In genomic region chr1:30083800-30084464, GRCh38 we compare ENCODE assay signal across 12 cellular contexts.
DNase-seq lines count a peak whose midpoint lies in the region; ATAC-seq and TF ChIP-seq lines count a peak whose summit lies in the region.
"Had no signal": no experiment of that assay in that cellular context is flagged by ENCODE, and none has a peak within 500 bp of the region (broad histone marks: within the 10 kb centered on the region; RNA-seq: fewer than 3 reads in every experiment).

No MANE protein-coding gene starts in this region.

- H3K36me3 Mint-ChIP-seq in activated naive CD8-positive, alpha-beta T cell treated with anti-CD3 and anti-CD28 coated beads, Interleukin-2, amount 50 U/mL, for 24 hours (ENCODE audit: low read depth) = no peaks in the 10 kb centered on the region

- H3K4me3 Mint-ChIP-seq in activated naive CD8-positive, alpha-beta T cell treated with anti-CD3 and anti-CD28 coated beads, Interleukin-2, amount 50 U/mL, for 24 hours = no peak overlapping the region
- H3K4me3 Mint-ChIP-seq: activated T-helper 1 cell treated with anti-CD3 and anti-CD28 coated beads, Interleukin-12 subunit alpha, Interleukin-12 subunit beta, Interleukin-2, Interleukin-4 antibody, amounts not matched to agents 30 ng/mL and 10 ng/mL and 1 ng/mL, durations not matched to agents 14 hours and 24 hours and 36 hours had no signal

- no peak for TF ChIP-seq CTCF in fibroblast of lung (conservative IDR thresholded peaks at IDR 0.05 in 1 of 2, IDR thresholded peaks at IDR 0.05 in 1 of 2; ENCODE audit: low read depth in 1 of 2, low read length in 2 of 2)

- peaks cover 24% of the 10 kb centered on the region for H3K4me1 ChIP-seq in BLaER1
- peaks cover 16% of the 10 kb centered on the region for H3K4me1 ChIP-seq in fibroblast of lung (ENCODE audit: control insufficient read depth, extremely low read depth, insufficient read depth, low read length)

- H3K4me3 ChIP-seq in BLaER1 (no peak overlapping the region), fibroblast of lung (replicated peaks in 1 of 4; ENCODE audit: control extremely low read depth in 1 of 4, insufficient read depth in 1 of 4, low read depth in 3 of 4, low read length in 4 of 4) (no peak overlapping the region)

- no peak overlapping the region for H3K9ac ChIP-seq in BLaER1
- H3K9ac ChIP-seq in fibroblast of lung (ENCODE audit: insufficient read depth, low read length) = no peak overlapping the region

- no peak for ATAC-seq in activated naive CD8-positive, alpha-beta T cell treated with anti-CD3 and anti-CD28 coated beads, Interleukin-2, amount 50 U/mL, for 24 hours

- DNase-seq in RKO (ENCODE audit: low spot score) (peak; percentile 36), fibroblast of lung (ENCODE audit: low read depth in 2 of 2) (peak; percentile 83 to 89), non-pigmented ciliary epithelial cell (ENCODE audit: low read depth) (peak; percentile 46), cerebellar nuclear complex (lab: John Stamatoyannopoulos, UW) (no peak), SKM-1 (lab: John Stamatoyannopoulos, UW; ENCODE audit: unreplicated experiment) (no peak), inferior parietal cortex (ENCODE audit: extremely low spot score) (no peak)
- DNase-seq in activated naive CD8-positive, alpha-beta T cell treated with anti-CD3 and anti-CD28 coated beads, Interleukin-2, amount 50 U/mL, for 24 hours = no peak
- DNase-seq: DMS79; RPMI8226; stimulated activated CD4-positive, alpha-beta T cell treated with anti-CD3 and anti-CD28 coated beads, Interleukin-2, amount 100 ng/mL, for 48 hours had no signal

- no peaks in the 10 kb centered on the region for H3K4me1 Mint-ChIP-seq in activated naive CD8-positive, alpha-beta T cell treated with anti-CD3 and anti-CD28 coated beads, Interleukin-2, amount 50 U/mL, for 24 hours

- H3K9me3 ChIP-seq in BLaER1 (no peaks in the 10 kb centered on the region), fibroblast of lung (ENCODE audit: control insufficient read depth, insufficient read depth, low read depth, low read length) (no peaks in the 10 kb centered on the region)

- H3K4me2 ChIP-seq in BLaER1 (peak overlapping the region; percentile 36; the same call in 1 of the 2 replicates), fibroblast of lung (ENCODE audit: extremely low read depth, insufficient read depth, low read length) (peak overlapping the region; percentile 68)

- H3K27ac Mint-ChIP-seq in activated naive CD8-positive, alpha-beta T cell treated with anti-CD3 and anti-CD28 coated beads, Interleukin-2, amount 50 U/mL, for 24 hours = no peak overlapping the region
- H3K27ac Mint-ChIP-seq: activated T-helper 1 cell treated with anti-CD3 and anti-CD28 coated beads, Interleukin-12 subunit alpha, Interleukin-12 subunit beta, Interleukin-2, Interleukin-4 antibody, amounts not matched to agents 30 ng/mL and 10 ng/mL and 1 ng/mL, durations not matched to agents 14 hours and 24 hours and 36 hours had no signal

- H3K27me3 ChIP-seq in BLaER1 (no peaks in the 10 kb centered on the region), fibroblast of lung (ENCODE audit: control insufficient read depth, insufficient read depth, low read length) (no peaks in the 10 kb centered on the region)

- H3K27ac ChIP-seq in BLaER1 (0 out of 2 replicates have a peak overlapping the region, but pooled peaks have one; percentile 21), fibroblast of lung (ENCODE audit: insufficient read depth, low read length) (peak overlapping the region; percentile 85)

- H3K27me3 Mint-ChIP-seq in activated naive CD8-positive, alpha-beta T cell treated with anti-CD3 and anti-CD28 coated beads, Interleukin-2, amount 50 U/mL, for 24 hours = peaks cover 31% of the 10 kb centered on the region

- no peaks in the 10 kb centered on the region for H3K36me3 ChIP-seq in BLaER1
- H3K36me3 ChIP-seq in fibroblast of lung (ENCODE audit: control insufficient read depth, insufficient read depth, low read length) = no peaks in the 10 kb centered on the region

- H2AFZ ChIP-seq in fibroblast of lung (ENCODE audit: low read length) = peak overlapping the region; percentile 56

- H3K9me3 Mint-ChIP-seq in activated naive CD8-positive, alpha-beta T cell treated with anti-CD3 and anti-CD28 coated beads, Interleukin-2, amount 50 U/mL, for 24 hours = no peaks in the 10 kb centered on the region
- H3K9me3 Mint-ChIP-seq: activated T-helper 1 cell treated with anti-CD3 and anti-CD28 coated beads, Interleukin-12 subunit alpha, Interleukin-12 subunit beta, Interleukin-2, Interleukin-4 antibody, amounts not matched to agents 30 ng/mL and 10 ng/mL and 1 ng/mL, durations not matched to agents 14 hours and 24 hours and 36 hours had no signal

- H4K20me1 ChIP-seq in BLaER1 (no peaks in the 10 kb centered on the region), fibroblast of lung (ENCODE audit: control insufficient read depth, extremely low read depth, insufficient read depth, low read length) (no peaks in the 10 kb centered on the region)

- no peaks in the 10 kb centered on the region for H3K79me2 ChIP-seq in fibroblast of lung (ENCODE audit: control insufficient read depth, insufficient read depth, low read length)

Comparison
In these comparisons a context has a peak if more than half of its experiments do, and no peak if none do; other contexts are left out.
1. DNase-seq: peak in RKO (single experiment), fibroblast of lung (2 of 2) and non-pigmented ciliary epithelial cell (single experiment); none in cerebellar nuclear complex (0 of 2), activated naive CD8-positive, alpha-beta T cell treated with anti-CD3 and anti-CD28 coated beads, Interleukin-2, amount 50 U/mL, for 24 hours (single experiment), SKM-1 (single experiment) and inferior parietal cortex (single experiment).